17 cellular contexts compared by ENCODE assay signal in genomic region chr6:154696661-154697060, GRCh38. TPM values are rescaled to one million over a fixed set of nuclear protein-coding genes. Genes with fewer than 3 reads are reported as not detected.
DNase-seq lines count a peak whose midpoint lies in the region; TF ChIP-seq lines count a peak whose summit lies in the region.
"Had no signal": no experiment of that assay in that cellular context is flagged by ENCODE, and none has a peak within 500 bp of the region (broad histone marks: within the 10 kb centered on the region; RNA-seq: fewer than 3 reads in every experiment).

No MANE protein-coding gene starts in this region.

- H3K36me3 Mint-ChIP-seq in MCF 10A (ENCODE audit: insufficient read depth, unreplicated experiment), result no peaks in the 10 kb centered on the region
- no peaks in the 10 kb centered on the region for H3K36me3 Mint-ChIP-seq in osteocyte (ENCODE audit: unreplicated experiment)
- H3K36me3 Mint-ChIP-seq in activated T-helper 2 cell treated with anti-CD3 and anti-CD28 coated beads, Interferon-gamma antibody, Interleukin-2, Interleukin-4, amounts not matched to agents 10 μg/mL and 5 μg/mL and 100 μg/mL, durations not matched to agents 14 hours and 24 hours and 36 hours (ENCODE audit: low read depth), result no peaks in the 10 kb centered on the region
- H3K36me3 Mint-ChIP-seq: CD4-positive, CD25-positive, alpha-beta regulatory T cell; CD8-positive, alpha-beta T cell had no signal

- POLR2A ChIA-PET in MCF 10A (lab: Yijun Ruan, JAX), result no interaction called here

- no peak overlapping the region for H3K4me3 Mint-ChIP-seq in MCF 10A (ENCODE audit: unreplicated experiment)
- H3K4me3 Mint-ChIP-seq in osteocyte (ENCODE audit: unreplicated experiment), result no peak overlapping the region
- H3K4me3 Mint-ChIP-seq in activated T-helper 2 cell treated with anti-CD3 and anti-CD28 coated beads, Interferon-gamma antibody, Interleukin-2, Interleukin-4, amounts not matched to agents 10 μg/mL and 5 μg/mL and 100 μg/mL, durations not matched to agents 14 hours and 24 hours and 36 hours (ENCODE audit: low read depth), result no peak overlapping the region
- H3K4me3 Mint-ChIP-seq: B cell; CD4-positive, CD25-positive, alpha-beta regulatory T cell; CD8-positive, alpha-beta T cell; H9 had no signal

- DNase-seq in MCF 10A (ENCODE audit: unreplicated experiment) (no peak), breast epithelium (ENCODE audit: low spot score in 2 of 2) (no peak), colonic mucosa (peak; percentile 3), osteocyte (ENCODE audit: extremely low spot score, unreplicated experiment) (peak; percentile 62), NCI-H2029 (lab: John Stamatoyannopoulos, UW) (no peak)
- DNase-seq in activated T-helper 2 cell treated with anti-CD3 and anti-CD28 coated beads, Interferon-gamma antibody, Interleukin-2, Interleukin-4, amounts not matched to agents 10 μg/mL and 5 μg/mL and 100 μg/mL, durations not matched to agents 14 hours and 24 hours and 36 hours (ENCODE audit: low spot score), result no peak
- DNase-seq: Caco-2; CD4-positive, CD25-positive, alpha-beta regulatory T cell; CD8-positive, alpha-beta T cell; DMS153; DND-41; GM23248; H9 had no signal

- H3K36me3 ChIP-seq in breast epithelium (no peaks in the 10 kb centered on the region), colonic mucosa (no peaks in the 10 kb centered on the region)
- H3K36me3 ChIP-seq: BLaER1 had no signal

- H3K27me3 ChIP-seq in breast epithelium (no peaks in the 10 kb centered on the region), colonic mucosa (no peaks in the 10 kb centered on the region)
- H3K27me3 ChIP-seq: BLaER1 had no signal

- no TSS peak for BruUV-seq in MCF 10A (replicated peaks; lab: Mats Ljungman, UMichigan)

- H3K9me3 Mint-ChIP-seq in MCF 10A (ENCODE audit: unreplicated experiment) (no peaks in the 10 kb centered on the region), osteocyte (ENCODE audit: unreplicated experiment) (no peaks in the 10 kb centered on the region)
- H3K9me3 Mint-ChIP-seq in activated T-helper 2 cell treated with anti-CD3 and anti-CD28 coated beads, Interferon-gamma antibody, Interleukin-2, Interleukin-4, amounts not matched to agents 10 μg/mL and 5 μg/mL and 100 μg/mL, durations not matched to agents 14 hours and 24 hours and 36 hours, result no peaks in the 10 kb centered on the region
- H3K9me3 Mint-ChIP-seq: CD8-positive, alpha-beta T cell; H9 had no signal

- H3K27me3 Mint-ChIP-seq in MCF 10A (ENCODE audit: insufficient read depth, unreplicated experiment) (peaks cover 9% of the 10 kb centered on the region), osteocyte (ENCODE audit: unreplicated experiment) (peaks cover 8% of the 10 kb centered on the region)
- peaks cover 7% of the 10 kb centered on the region for H3K27me3 Mint-ChIP-seq in activated T-helper 2 cell treated with anti-CD3 and anti-CD28 coated beads, Interferon-gamma antibody, Interleukin-2, Interleukin-4, amounts not matched to agents 10 μg/mL and 5 μg/mL and 100 μg/mL, durations not matched to agents 14 hours and 24 hours and 36 hours (ENCODE audit: low read depth)
- H3K27me3 Mint-ChIP-seq: B cell had no signal

- H3K4me1 ChIP-seq in breast epithelium (no peaks in the 10 kb centered on the region), colonic mucosa (no peaks in the 10 kb centered on the region)
- H3K4me1 ChIP-seq: BLaER1, Caco-2 had no signal

- H3K9me3 ChIP-seq in breast epithelium, result no peaks in the 10 kb centered on the region
- no peaks in the 10 kb centered on the region for H3K9me3 ChIP-seq in colonic mucosa
- H3K9me3 ChIP-seq: BLaER1, Caco-2 had no signal

- H3K27ac ChIP-seq in breast epithelium (no peak overlapping the region), colonic mucosa (no peak overlapping the region)
- H3K27ac ChIP-seq: 22Rv1, BLaER1, C4-2B, GM23248 had no signal

- peak overlapping the region; percentile 66 for H3K27ac Mint-ChIP-seq in MCF 10A (ENCODE audit: low read depth, unreplicated experiment)
- H3K27ac Mint-ChIP-seq in osteocyte (ENCODE audit: unreplicated experiment), result no peak overlapping the region
- H3K27ac Mint-ChIP-seq in activated T-helper 2 cell treated with anti-CD3 and anti-CD28 coated beads, Interferon-gamma antibody, Interleukin-2, Interleukin-4, amounts not matched to agents 10 μg/mL and 5 μg/mL and 100 μg/mL, durations not matched to agents 14 hours and 24 hours and 36 hours, result no peak overlapping the region
- H3K27ac Mint-ChIP-seq: B cell; CD4-positive, CD25-positive, alpha-beta regulatory T cell; CD8-positive, alpha-beta T cell had no signal

- intact Hi-C loops in MCF 10A (cut with micrococcal nuclease), result no loop called here
- intact Hi-C loops in breast epithelium (cut with DNase I; ENCODE audit: low total_unique reads), result no loop called here
- intact Hi-C loops in colonic mucosa (cut with DNase I), result no loop called here
- intact Hi-C loops in activated T-helper 2 cell treated with anti-CD3 and anti-CD28 coated beads, Interferon-gamma antibody, Interleukin-2, Interleukin-4, amounts not matched to agents 10 μg/mL and 5 μg/mL and 100 μg/mL, durations not matched to agents 14 hours and 24 hours and 36 hours (cut with micrococcal nuclease), result no loop called here

- H3K4me3 ChIP-seq in breast epithelium (no peak overlapping the region), colonic mucosa (no peak overlapping the region)
- H3K4me3 ChIP-seq: BLaER1, GM23248 had no signal

- H3K4me1 Mint-ChIP-seq in MCF 10A (ENCODE audit: insufficient read depth, unreplicated experiment) (no peaks in the 10 kb centered on the region), osteocyte (ENCODE audit: unreplicated experiment) (no peaks in the 10 kb centered on the region)
- no peaks in the 10 kb centered on the region for H3K4me1 Mint-ChIP-seq in activated T-helper 2 cell treated with anti-CD3 and anti-CD28 coated beads, Interferon-gamma antibody, Interleukin-2, Interleukin-4, amounts not matched to agents 10 μg/mL and 5 μg/mL and 100 μg/mL, durations not matched to agents 14 hours and 24 hours and 36 hours (ENCODE audit: low read depth)
- H3K4me1 Mint-ChIP-seq: B cell; CD4-positive, CD25-positive, alpha-beta regulatory T cell; H9 had no signal

- H3K9ac ChIP-seq in colonic mucosa (ENCODE audit: low read depth in 2 of 2, low read length in 2 of 2), result no peak overlapping the region
- H3K9ac ChIP-seq: BLaER1, GM23248 had no signal

- TF ChIP-seq CTCF in MCF 10A (IDR thresholded peaks at IDR 0.05; ENCODE audit: unreplicated experiment) (no peak), breast epithelium (IDR thresholded peaks at IDR 0.05) (no peak), colonic mucosa (IDR thresholded peaks at IDR 0.05) (no peak), osteocyte (IDR thresholded peaks at IDR 0.05) (no peak)

- CTCF ChIA-PET in MCF 10A (lab: Yijun Ruan, JAX), result interaction anchor here (0.6 to 0.8 kb wide), 2 partner anchors 21 to 1800 kb away, joined by 3 read pairs; no protein-coding TSS in a partner anchor

- no peak for TF ChIP-seq POLR2A in breast epithelium (IDR thresholded peaks at IDR 0.05)

RNA-seq across cellular contexts. Expression of gene SCAF8, which starts 36.6 kb away (rescaled TPM):
- total RNA-seq in MCF 10A (2022) (41.0 and 49.2 TPM in 2 replicates), breast epithelium (10 to 100 TPM; 38.9 to 58.0 (median 41.0) TPM), colonic mucosa (10 to 100 TPM; 30.8 to 35.6 TPM), osteocyte (46.1 and 46.6 TPM in 2 replicates)
- 35.4 and 37.3 TPM in 2 replicates for total RNA-seq in activated T-helper 2 cell treated with anti-CD3 and anti-CD28 coated beads, Interferon-gamma antibody, Interleukin-2, Interleukin-4, amounts not matched to agents 10 μg/mL and 5 μg/mL and 100 μg/mL, durations not matched to agents 14 hours and 24 hours and 36 hours

Comparison
In these comparisons a context has a peak if more than half of its experiments do, and no peak if none do; other contexts are left out.
1. DNase-seq: peak in colonic mucosa (single experiment) and osteocyte (single experiment); none in MCF 10A (single experiment), breast epithelium (0 of 2), activated T-helper 2 cell treated with anti-CD3 and anti-CD28 coated beads, Interferon-gamma antibody, Interleukin-2, Interleukin-4, amounts not matched to agents 10 μg/mL and 5 μg/mL and 100 μg/mL, durations not matched to agents 14 hours and 24 hours and 36 hours (single experiment) and NCI-H2029 (single experiment).